Comparison of ENCODE assay signal across 9 cellular contexts in genomic region chr14:41607966-41608663, GRCh38. TPM values are rescaled to one million over a fixed set of nuclear protein-coding genes. Genes with fewer than 3 reads are reported as not detected.
A peak's percentile ranks its signal among the peaks of the same experiment; 100 is the strongest.
DNase-seq lines count a peak whose midpoint lies in the region; ATAC-seq and TF ChIP-seq lines count a peak whose summit lies in the region.
"Had no signal": no experiment of that assay in that cellular context is flagged by ENCODE, and none has a peak within 500 bp of the region (broad histone marks: within the 10 kb centered on the region; RNA-seq: fewer than 3 reads in every experiment).

No MANE protein-coding gene starts in this region.

- TF ChIP-seq CTCF in omental fat pad (IDR thresholded peaks at IDR 0.05), result no peak

- H3K9me3 ChIP-seq in endocrine pancreas (ENCODE audit: control insufficient read depth, low read length), result no peaks in the 10 kb centered on the region

- no peaks in the 10 kb centered on the region for H3K36me3 ChIP-seq in endocrine pancreas (ENCODE audit: control insufficient read depth, insufficient read depth, low read length)

- DNase-seq in Caki2 (ENCODE audit: low read depth), result peak; percentile 6
- DNase-seq in NCI-H2107 treated with DMSO at 0.1 percent for 48 hours (lab: John Stamatoyannopoulos, UW; ENCODE audit: unreplicated experiment), result peak; percentile 78
- peak; percentile 22 for DNase-seq in omental fat pad (ENCODE audit: low spot score)
- DNase-seq in NCI-H226, result no peak
- DNase-seq in NCI-H1436 treated with DMSO at 0.1 percent for 48 hours (lab: John Stamatoyannopoulos, UW), result no peak

- H3K27me3 ChIP-seq in endocrine pancreas (ENCODE audit: control insufficient read depth, insufficient read depth, low read length), result peaks cover 27% of the 10 kb centered on the region

- H3K4me1 ChIP-seq in endocrine pancreas (ENCODE audit: control insufficient read depth, insufficient read depth, low read length), result peaks cover 4% of the 10 kb centered on the region

- ATAC-seq in omental fat pad (ENCODE audit: low FRiP score) (no peak), GM18907 (IDR thresholded peaks at IDR 0.05; ENCODE audit: unreplicated experiment) (no peak), HG02852 (IDR thresholded peaks at IDR 0.05; ENCODE audit: unreplicated experiment) (no peak)
- ATAC-seq: HCT116 had no signal

- H3K4me3 ChIP-seq in endocrine pancreas (ENCODE audit: control insufficient read depth, insufficient read depth, low read length), result peak overlapping the region; percentile 46

- in situ Hi-C loops in Caki2 (cut with HindIII; ENCODE audit: low pct_unique_long_range_greater_than_20kb, low sequenced_read_pairs), result no loop called here

- H3K9ac ChIP-seq in endocrine pancreas (ENCODE audit: control insufficient read depth, insufficient read depth, low read length), result no peak overlapping the region

RNA-seq across cellular contexts. Expression of gene LRFN5, which starts 1.4 kb away (rescaled TPM):
- not detected in 2 replicates for total RNA-seq in Caki2 (2014; rRNA removed; shearing (Covaris generic); ENCODE audit: low replicate concordance)
- total RNA-seq in omental fat pad, result 1 to 10 TPM; 2.4 to 7.3 (median 6.0) TPM

Comparison
In these comparisons a context has a peak if more than half of its experiments do, and no peak if none do; other contexts are left out.
1. DNase-seq: peak in Caki2 (single experiment), NCI-H2107 treated with DMSO at 0.1 percent for 48 hours (single experiment) and omental fat pad (single experiment); none in NCI-H226 (single experiment) and NCI-H1436 treated with DMSO at 0.1 percent for 48 hours (single experiment).